Comparison of ENCODE assay signal across 16 cellular contexts in the genomic region with DNA sequence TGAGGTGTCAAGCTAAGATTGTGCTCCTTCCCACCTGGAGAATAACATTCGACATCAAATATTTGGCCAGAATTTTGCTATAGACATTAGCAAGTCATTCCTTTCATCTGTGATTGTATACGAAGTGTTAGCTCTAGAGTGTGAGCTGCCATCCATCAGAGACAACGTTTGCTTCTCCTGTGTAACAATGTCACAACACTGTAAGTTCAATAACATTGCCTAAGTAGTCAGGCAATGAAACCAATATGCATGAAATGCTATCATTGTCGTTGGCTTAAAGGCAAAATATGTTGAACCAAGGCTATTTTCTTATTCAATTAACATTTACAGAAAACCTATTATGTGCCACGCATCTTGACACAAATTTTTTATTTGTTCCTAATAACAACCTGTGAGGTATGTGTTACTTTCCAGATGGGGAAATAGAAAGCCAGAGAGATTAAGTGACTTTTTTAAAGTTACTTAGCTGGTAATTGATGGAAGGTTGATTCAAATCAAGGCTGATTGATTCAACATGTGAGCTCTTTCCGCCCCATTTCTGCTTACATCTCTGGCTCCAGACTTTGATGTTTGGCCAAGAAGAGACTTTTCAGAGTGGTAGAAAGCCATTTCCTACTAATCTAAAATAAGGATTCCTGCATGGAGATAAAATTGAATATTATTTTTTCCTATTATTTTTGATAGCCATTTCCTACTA. TPM values are rescaled to one million over a fixed set of nuclear protein-coding genes. Genes with fewer than 3 reads are reported as not detected.
DNase-seq lines count a peak whose midpoint lies in the region; FAIRE-seq and TF ChIP-seq lines count a peak whose summit lies in the region.
"Had no signal": no experiment of that assay in that cellular context is flagged by ENCODE, and none has a peak within 500 bp of the region (broad histone marks: within the 10 kb centered on the region; RNA-seq: fewer than 3 reads in every experiment).

No MANE protein-coding gene starts in this region.

- TF ChIP-seq CTCF in SK-N-SH (IDR thresholded peaks at IDR 0.05) (no peak), fibroblast of lung (conservative IDR thresholded peaks at IDR 0.05 in 1 of 2, IDR thresholded peaks at IDR 0.05 in 1 of 2; ENCODE audit: low read depth in 1 of 2, low read length in 2 of 2) (no peak), neural cell (IDR thresholded peaks at IDR 0.05; ENCODE audit: poor library complexity, severe bottlenecking) (no peak)

- WGBS in SK-N-SH (ENCODE audit: low lambda C conversion rate), result 40% methylated on average over 6 of the region's 6 CpGs

- H3K9me3 ChIP-seq in SK-N-SH (no peaks in the 10 kb centered on the region), fibroblast of lung (ENCODE audit: control insufficient read depth, insufficient read depth, low read depth, low read length) (no peaks in the 10 kb centered on the region), neural cell (ENCODE audit: low read length) (no peaks in the 10 kb centered on the region)
- H3K9me3 ChIP-seq: A549, BE2C had no signal

- H3K27ac ChIP-seq in SK-N-SH (ENCODE audit: low read depth in 2 of 2, low read length in 1 of 2) (peak overlapping the region in 1 of 2 experiments; percentile 98; a peak in 2 of 4 replicates), fibroblast of lung (ENCODE audit: insufficient read depth, low read length) (no peak overlapping the region), neural cell (ENCODE audit: low read length) (no peak overlapping the region)
- H3K27ac ChIP-seq: A549, C4-2B had no signal

- CTCF ChIA-PET in SK-N-SH (lab: Yijun Ruan, JAX), result interaction anchor here (1.1 to 1.8 kb wide), 5 partner anchors 10 to 465 kb away, joined by 3 to 5 read pairs (median 4); partner anchors contain the start of gene GNG11

- H3K4me1 ChIP-seq in SK-N-SH (ENCODE audit: control insufficient read depth in 1 of 2, insufficient read depth in 2 of 2, low read depth in 1 of 2, low read length in 1 of 2) (peaks cover 0 to 32% of the 10 kb centered on the region in 2 experiments; a peak in 2 of 4 replicates), fibroblast of lung (ENCODE audit: control insufficient read depth, extremely low read depth, insufficient read depth, low read length) (no peaks in the 10 kb centered on the region)
- H3K4me1 ChIP-seq: A549, BE2C had no signal

- H3K27me3 ChIP-seq in SK-N-SH (ENCODE audit: insufficient read depth) (no peaks in the 10 kb centered on the region), fibroblast of lung (ENCODE audit: control insufficient read depth, insufficient read depth, low read length) (no peaks in the 10 kb centered on the region), neural cell (ENCODE audit: insufficient read depth, low read depth, low read length) (no peaks in the 10 kb centered on the region)
- H3K27me3 ChIP-seq: BE2C had no signal

- H3K9ac ChIP-seq in SK-N-SH (no peak overlapping the region), fibroblast of lung (ENCODE audit: insufficient read depth, low read length) (no peak overlapping the region), neural cell (ENCODE audit: low read length) (no peak overlapping the region)

- H4K20me1 ChIP-seq in SK-N-SH (ENCODE audit: insufficient read depth) (no peaks in the 10 kb centered on the region), fibroblast of lung (ENCODE audit: control insufficient read depth, extremely low read depth, insufficient read depth, low read length) (no peaks in the 10 kb centered on the region), neural cell (ENCODE audit: insufficient read depth) (no peaks in the 10 kb centered on the region)

- H3K36me3 ChIP-seq in SK-N-SH (replicated peaks in 1 of 2; ENCODE audit: control insufficient read depth in 1 of 2, insufficient read depth in 2 of 2, low read length in 1 of 2), result no peaks in the 10 kb centered on the region
- H3K36me3 ChIP-seq in fibroblast of lung (ENCODE audit: control insufficient read depth, insufficient read depth, low read length), result no peaks in the 10 kb centered on the region
- no peaks in the 10 kb centered on the region for H3K36me3 ChIP-seq in neural cell (ENCODE audit: insufficient read depth, low read length)
- H3K36me3 ChIP-seq: BE2C had no signal

- TF ChIP-seq EP300 in SK-N-SH (IDR thresholded peaks at IDR 0.05; ENCODE audit: borderline replicate concordance in 1 of 2, low read depth in 1 of 2, low read length in 1 of 2) (peak; percentile 27 to 95; a peak in 3 of 4 replicates), neural cell (conservative IDR thresholded peaks at IDR 0.05; ENCODE audit: poor library complexity, severe bottlenecking) (peak; percentile 54)

- H3K9me2 ChIP-seq in SK-N-SH, result no peaks in the 10 kb centered on the region
- H3K9me2 ChIP-seq in neural cell (ENCODE audit: insufficient read depth, low read length), result no peaks in the 10 kb centered on the region

- no peak overlapping the region for H3K4me2 ChIP-seq in SK-N-SH
- H3K4me2 ChIP-seq in fibroblast of lung (ENCODE audit: extremely low read depth, insufficient read depth, low read length), result no peak overlapping the region
- no peak overlapping the region for H3K4me2 ChIP-seq in neural cell (ENCODE audit: low read length)
- H3K4me2 ChIP-seq: A549, GM23338 had no signal

- FAIRE-seq in GM19239 (lab: Jason Lieb, UNC), result peak; percentile 40
- FAIRE-seq: A549 had no signal

- H3K79me2 ChIP-seq in SK-N-SH (ENCODE audit: insufficient read depth), result no peaks in the 10 kb centered on the region
- H3K79me2 ChIP-seq in fibroblast of lung (ENCODE audit: control insufficient read depth, insufficient read depth, low read length), result no peaks in the 10 kb centered on the region
- no peaks in the 10 kb centered on the region for H3K79me2 ChIP-seq in neural cell (replicated peaks; ENCODE audit: insufficient read depth, low read length)

- H3F3A ChIP-seq in SK-N-SH (replicated peaks; ENCODE audit: insufficient read depth) (no peaks in the 10 kb centered on the region), neural cell (ENCODE audit: insufficient read depth, low read length, poor library complexity, severe bottlenecking) (no peaks in the 10 kb centered on the region)

- no peak overlapping the region for H2AFZ ChIP-seq in SK-N-SH (ENCODE audit: low read depth)
- H2AFZ ChIP-seq in fibroblast of lung (ENCODE audit: low read length), result peak overlapping the region; percentile 45
- no peak overlapping the region for H2AFZ ChIP-seq in neural cell (ENCODE audit: low read depth, low read length)
- H2AFZ ChIP-seq: GM23338 had no signal

- POLR2A ChIA-PET in SK-N-SH (lab: Yijun Ruan, JAX), result interaction anchor here (0.7 kb wide), 1 partner anchor 50 kb away, joined by 5 read pairs; the partner anchor contains the start of gene GNG11

- DNase-seq in GM19239 (ENCODE audit: insufficient read length, low spot score) (no peak), SK-N-SH (peak; percentile 38), fibroblast of lung (ENCODE audit: low read depth in 2 of 2) (no peak), NOMO-1 treated with DMSO at 0.1 percent for 48 hours (lab: John Stamatoyannopoulos, UW; ENCODE audit: unreplicated experiment) (no peak), SW480 (ENCODE audit: low spot score) (no peak), HT-29 (ENCODE audit: low spot score) (no peak)
- DNase-seq: BE2C; CD4-positive, alpha-beta memory T cell; DMS153; DND-41; GDM1; H7 had no signal

- no peak overlapping the region for H3K4me3 ChIP-seq in SK-N-SH (ENCODE audit: low read depth in 2 of 2, low read length in 1 of 2)
- H3K4me3 ChIP-seq in fibroblast of lung (replicated peaks in 1 of 4; ENCODE audit: control extremely low read depth in 1 of 4, insufficient read depth in 1 of 4, low read depth in 3 of 4, low read length in 4 of 4), result no peak overlapping the region
- H3K4me3 ChIP-seq in neural cell (ENCODE audit: low read length), result no peak overlapping the region
- H3K4me3 ChIP-seq: A549, GM23338 had no signal

- peak; percentile 22 for TF ChIP-seq RAD21 in SK-N-SH (IDR thresholded peaks at IDR 0.05; ENCODE audit: low read length)
- no peak for TF ChIP-seq RAD21 in neural cell (conservative IDR thresholded peaks at IDR 0.05)

TF ChIP-seq in SK-N-SH, 30 proteins besides CTCF, POLR2A, EP300 and RAD21 (continues in another document):
- peak; percentile 78 for TF ChIP-seq FOXJ3 (CRISPR knock-in tag; IDR thresholded peaks at IDR 0.05)

RNA-seq across cellular contexts. Expression of gene BET1, which starts 32.0 kb away (rescaled TPM):
- polyA plus RNA-seq in SK-N-SH (2012; rRNA removed), result 20.1 and 27.7 TPM in 2 replicates
- 33.3 and 44.5 TPM in 2 replicates for polyA plus RNA-seq in SK-N-SH (2012; cell fraction: cytosol; rRNA removed)
- 11.5 and 16.6 TPM in 2 replicates for polyA plus RNA-seq in SK-N-SH (2012; cell fraction: nucleus; rRNA removed)
- total RNA-seq in fibroblast of lung, result 28.0 and 40.3 TPM in 2 replicates
- 33.7 and 52.5 TPM in 2 replicates for polyA plus RNA-seq in fibroblast of lung
- 20.9 and 33.7 TPM in 2 replicates for polyA plus RNA-seq in fibroblast of lung (2012)
- polyA minus RNA-seq in fibroblast of lung (ENCODE audit: low replicate concordance), result 1.6 and 8.0 TPM in 2 replicates
- 49.6 and 49.9 TPM in 2 replicates for polyA plus RNA-seq in neural cell
- polyA minus RNA-seq in neural cell, result 36.0 and 39.8 TPM in 2 replicates
- total RNA-seq in HT-29 (2014; rRNA removed; shearing (Covaris generic)), result 11.1 and 12.7 TPM in 2 replicates

RNA-seq across cellular contexts. Expression of gene GNG11, which starts 50.6 kb away (rescaled TPM):
- polyA plus RNA-seq in SK-N-SH (2012; rRNA removed) (9.8 and 11.5 TPM in 2 replicates), fibroblast of lung (23.1 and 46.1 TPM in 2 replicates), neural cell (0.16 and 0.25 TPM in 2 replicates)
- 13.4 and 17.0 TPM in 2 replicates for polyA plus RNA-seq in SK-N-SH (2012; cell fraction: cytosol; rRNA removed)
- polyA plus RNA-seq in SK-N-SH (2012; cell fraction: nucleus; rRNA removed), result 4.4 and 4.7 TPM in 2 replicates
- 9.0 and 27.2 TPM in 2 replicates for total RNA-seq in fibroblast of lung
- polyA plus RNA-seq in fibroblast of lung (2012), result 37.7 and 63.8 TPM in 2 replicates
- polyA minus RNA-seq in fibroblast of lung (ENCODE audit: low replicate concordance) (0.59 and 2.2 TPM in 2 replicates), neural cell (not detected in 2 replicates)
- not detected in 2 replicates for total RNA-seq in HT-29 (2014; rRNA removed; shearing (Covaris generic))
- total RNA-seq: CD4-positive, alpha-beta memory T cell had no signal
- polyA plus RNA-seq: CD4-positive, alpha-beta memory T cell had no signal
